8 cellular contexts compared by ENCODE assay signal in the genomic region with DNA sequence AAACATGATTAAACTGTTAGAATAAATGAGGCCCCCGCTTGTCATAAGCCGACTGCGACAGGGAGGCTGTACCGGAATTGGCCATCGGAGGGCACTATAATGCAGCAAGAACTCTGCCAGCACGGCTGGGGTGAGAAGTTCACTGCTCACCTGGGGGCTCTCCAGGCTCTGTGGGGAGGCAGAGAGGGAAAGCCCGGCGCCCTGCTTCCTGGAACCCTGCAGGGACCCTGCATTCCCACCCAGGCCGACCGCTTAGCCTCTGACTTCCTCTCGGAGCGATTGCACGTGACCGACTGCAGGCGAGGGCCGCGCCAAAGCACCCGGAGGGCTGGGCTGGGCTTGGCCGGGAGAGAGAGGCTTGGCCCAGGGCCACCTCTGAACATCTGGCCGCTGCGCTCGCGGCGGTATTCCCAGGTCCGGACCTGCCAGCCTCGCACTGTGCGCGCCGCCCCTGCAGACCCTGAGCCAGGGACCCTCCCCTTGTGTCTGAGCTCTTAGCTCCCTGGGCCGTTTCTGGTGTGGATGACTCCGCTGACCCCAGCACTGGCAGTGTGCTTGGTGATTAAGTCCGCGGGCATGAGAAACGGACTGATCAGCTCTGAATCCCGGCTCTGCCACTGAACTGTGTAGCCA. TPM values are rescaled to one million over a fixed set of nuclear protein-coding genes. Genes with fewer than 3 reads are reported as not detected.
DNase-seq lines count a peak whose midpoint lies in the region; ATAC-seq and TF ChIP-seq lines count a peak whose summit lies in the region.

No MANE protein-coding gene starts in this region.

- H3K4me3 ChIP-seq in brain microvascular endothelial cell (ENCODE audit: low read depth, low read length) (peak overlapping the region; percentile 56), iPS-18c (ENCODE audit: insufficient read depth, low read depth, low read length) (peak overlapping the region; percentile 21; the same call in 1 of the 2 replicates), skin epidermis (peak overlapping the region; percentile 22 to 44 (median 26))

- H3K27ac ChIP-seq in brain microvascular endothelial cell (no peak overlapping the region), skin epidermis (peak overlapping the region in 9 of 21 experiments; percentile 3 to 60 (median 36))

- H3K36me3 ChIP-seq in brain microvascular endothelial cell (replicated peaks), result no peaks in the 10 kb centered on the region

- in situ Hi-C loops in brain microvascular endothelial cell (cut with HindIII; ENCODE audit: low pct_ligation_motif_present, low sequenced_read_pairs), result no loop called here

- H3K9me3 ChIP-seq in iPS-18c (ENCODE audit: control insufficient read depth, insufficient read depth, low read length), result peaks cover 2% of the 10 kb centered on the region

- peak; percentile 97 for TF ChIP-seq CTCF in brain microvascular endothelial cell (IDR thresholded peaks at IDR 0.05; ENCODE audit: low read depth, low read length, missing control alignments)

- ATAC-seq in GM18517 (IDR thresholded peaks at IDR 0.05; ENCODE audit: unreplicated experiment), result peak; percentile 91
- ATAC-seq in HG03064 (IDR thresholded peaks at IDR 0.05; ENCODE audit: low read depth, unreplicated experiment), result peak; percentile 87

- DNase-seq in A172 (ENCODE audit: low spot score) (peak; percentile 86), NCI-H2107 (lab: John Stamatoyannopoulos, UW) (peak; percentile 83), UCSD-AML1 (lab: John Stamatoyannopoulos, UW; ENCODE audit: unreplicated experiment) (peak; percentile 51), brain microvascular endothelial cell (peak; percentile 65)

- H3K27me3 ChIP-seq in brain microvascular endothelial cell (replicated peaks), result no peaks in the 10 kb centered on the region

RNA-seq across cellular contexts. Expression of gene DRD3, which starts 26.2 kb away (rescaled TPM):
- not detected in 2 replicates for total RNA-seq in A172 (2014; rRNA removed; shearing (Covaris generic))
